18 cellular contexts compared by ENCODE assay signal in genomic region chr22:36938886-36939285, GRCh38. TPM values are rescaled to one million over a fixed set of nuclear protein-coding genes. Genes with fewer than 3 reads are reported as not detected.
DNase-seq lines count a peak whose midpoint lies in the region; ATAC-seq and TF ChIP-seq lines count a peak whose summit lies in the region.
"Had no signal": no experiment of that assay in that cellular context is flagged by ENCODE, and none has a peak within 500 bp of the region (broad histone marks: within the 10 kb centered on the region; RNA-seq: fewer than 3 reads in every experiment).

No MANE protein-coding gene starts in this region.

- no peak overlapping the region for H3K27ac ChIP-seq in breast epithelium
- H3K27ac ChIP-seq in gastrocnemius medialis: no peak overlapping the region

- POLR2A ChIA-PET in MCF 10A (lab: Yijun Ruan, JAX): no interaction called here

- H3K36me3 Mint-ChIP-seq in MCF 10A (ENCODE audit: insufficient read depth, unreplicated experiment) (no peaks in the 10 kb centered on the region), nephron progenitor cell (ENCODE audit: low read depth) (no peaks in the 10 kb centered on the region), Calu3 (ENCODE audit: insufficient read depth, unreplicated experiment) (no peaks in the 10 kb centered on the region)
- H3K36me3 Mint-ChIP-seq in activated CD8-positive, alpha-beta memory T cell treated with anti-CD3 and anti-CD28 coated beads, Interleukin-2, amount 10 ng/mL, durations not matched to agents 7 days and 5 days: no peaks in the 10 kb centered on the region
- H3K36me3 Mint-ChIP-seq in stimulated activated naive B cell treated with anti-CD40 and anti-IgM and Interleukin-4, amounts not matched to agents 10 μg/mL and 1 μg/mL and 100 μg/mL, for 72 hours: peaks cover 50 to 54% of the 10 kb centered on the region in 2 donors
- H3K36me3 Mint-ChIP-seq: CD8-positive, alpha-beta memory T cell had no signal

- no peaks in the 10 kb centered on the region for H3K9me3 Mint-ChIP-seq in MCF 10A (ENCODE audit: unreplicated experiment)
- H3K9me3 Mint-ChIP-seq in activated CD8-positive, alpha-beta memory T cell treated with anti-CD3 and anti-CD28 coated beads, Interleukin-2, amount 10 ng/mL, durations not matched to agents 7 days and 5 days (ENCODE audit: low read depth): no peaks in the 10 kb centered on the region
- H3K9me3 Mint-ChIP-seq in nephron progenitor cell: no peaks in the 10 kb centered on the region
- H3K9me3 Mint-ChIP-seq in stimulated activated naive B cell treated with anti-CD40 and anti-IgM and Interleukin-4, amounts not matched to agents 10 μg/mL and 1 μg/mL and 100 μg/mL, for 72 hours: peaks cover 2 to 5% of the 10 kb centered on the region in 2 donors
- H3K9me3 Mint-ChIP-seq in Calu3 (ENCODE audit: low read depth, unreplicated experiment): no peaks in the 10 kb centered on the region
- H3K9me3 Mint-ChIP-seq: HFFc6 had no signal

- H3K4me3 Mint-ChIP-seq in MCF 10A (ENCODE audit: unreplicated experiment) (no peak overlapping the region), nephron progenitor cell (no peak overlapping the region), Calu3 (ENCODE audit: low read depth, unreplicated experiment) (no peak overlapping the region)
- no peak overlapping the region for H3K4me3 Mint-ChIP-seq in activated CD8-positive, alpha-beta memory T cell treated with anti-CD3 and anti-CD28 coated beads, Interleukin-2, amount 10 ng/mL, durations not matched to agents 7 days and 5 days
- no peak overlapping the region for H3K4me3 Mint-ChIP-seq in stimulated activated naive B cell treated with anti-CD40 and anti-IgM and Interleukin-4, amounts not matched to agents 10 μg/mL and 1 μg/mL and 100 μg/mL, for 72 hours
- H3K4me3 Mint-ChIP-seq: CD14-positive monocyte; CD8-positive, alpha-beta memory T cell; HFFc6 had no signal

- in situ Hi-C loops in gastrocnemius medialis (cut with MboI; ENCODE audit: low sequenced_read_pairs in 4 of 4): no loop called here

- no peaks in the 10 kb centered on the region for H3K4me1 ChIP-seq in breast epithelium
- H3K4me1 ChIP-seq in gastrocnemius medialis: no peaks in the 10 kb centered on the region
- H3K4me1 ChIP-seq: Caco-2, HAP-1 had no signal

- ATAC-seq in activated CD8-positive, alpha-beta memory T cell treated with anti-CD3 and anti-CD28 coated beads, Interleukin-2, amount 10 ng/mL, durations not matched to agents 7 days and 5 days: no peak
- ATAC-seq in stimulated activated naive B cell treated with anti-CD40 and anti-IgM and Interleukin-4, amounts not matched to agents 10 μg/mL and 1 μg/mL and 100 μg/mL, for 72 hours (replicated peaks): no peak
- ATAC-seq in gastrocnemius medialis: no peak

- BruUV-seq in MCF 10A (replicated peaks; lab: Mats Ljungman, UMichigan) (no TSS peak), Calu3 (replicated peaks; lab: Mats Ljungman, UMichigan) (no TSS peak)

- no peak for TF ChIP-seq CTCF in MCF 10A (IDR thresholded peaks at IDR 0.05; ENCODE audit: unreplicated experiment)
- TF ChIP-seq CTCF in breast epithelium (IDR thresholded peaks at IDR 0.05): no peak
- TF ChIP-seq CTCF in nephron progenitor cell (IDR thresholded peaks at IDR 0.05): no peak
- no peak for TF ChIP-seq CTCF in gastrocnemius medialis (IDR thresholded peaks at IDR 0.05 in 4 of 5, conservative IDR thresholded peaks at IDR 0.05 in 1 of 5)
- no peak for TF ChIP-seq CTCF in Calu3 (IDR thresholded peaks at IDR 0.05; ENCODE audit: unreplicated experiment)

- no peaks in the 10 kb centered on the region for H3K9me3 ChIP-seq in breast epithelium
- no peaks in the 10 kb centered on the region for H3K9me3 ChIP-seq in gastrocnemius medialis
- H3K9me3 ChIP-seq: Caco-2, HAP-1 had no signal

- CTCF ChIA-PET in MCF 10A (lab: Yijun Ruan, JAX): no interaction called here
- CTCF ChIA-PET in activated CD8-positive, alpha-beta memory T cell treated with anti-CD3 and anti-CD28 coated beads, Interleukin-2, amount 10 ng/mL, durations not matched to agents 7 days and 5 days (lab: Charles Lee): no interaction called here
- CTCF ChIA-PET in Calu3 (lab: Charles Lee): interaction anchor here (0.6 kb wide), 1 partner anchor 14 kb away, joined by 3 read pairs; no protein-coding TSS in a partner anchor

- intact Hi-C loops in MCF 10A (cut with micrococcal nuclease) (no loop called here), breast epithelium (cut with DNase I; ENCODE audit: low total_unique reads) (no loop called here), gastrocnemius medialis (cut with DNase I; ENCODE audit: low total_unique reads) (no loop called here), Calu3 (cut with micrococcal nuclease; ENCODE audit: unreplicated experiment) (no loop called here)

- H3K4me1 Mint-ChIP-seq in MCF 10A (ENCODE audit: insufficient read depth, unreplicated experiment): no peaks in the 10 kb centered on the region
- peaks cover 4% of the 10 kb centered on the region for H3K4me1 Mint-ChIP-seq in activated CD8-positive, alpha-beta memory T cell treated with anti-CD3 and anti-CD28 coated beads, Interleukin-2, amount 10 ng/mL, durations not matched to agents 7 days and 5 days
- peaks cover 21% of the 10 kb centered on the region for H3K4me1 Mint-ChIP-seq in nephron progenitor cell
- H3K4me1 Mint-ChIP-seq in stimulated activated naive B cell treated with anti-CD40 and anti-IgM and Interleukin-4, amounts not matched to agents 10 μg/mL and 1 μg/mL and 100 μg/mL, for 72 hours: peaks cover 43 to 88% of the 10 kb centered on the region in 2 donors
- H3K4me1 Mint-ChIP-seq in Calu3 (ENCODE audit: low read depth, unreplicated experiment): no peaks in the 10 kb centered on the region
- H3K4me1 Mint-ChIP-seq: CD8-positive, alpha-beta memory T cell had no signal

- no peak for TF ChIP-seq POLR2A in breast epithelium (IDR thresholded peaks at IDR 0.05)
- TF ChIP-seq POLR2A in gastrocnemius medialis (IDR thresholded peaks at IDR 0.05): no peak

- no peaks in the 10 kb centered on the region for H3K27me3 ChIP-seq in breast epithelium
- peaks cover 0 to 9% (median 0%) of the 10 kb centered on the region in 3 donors for H3K27me3 ChIP-seq in gastrocnemius medialis

- peaks cover 34% of the 10 kb centered on the region for H3K27me3 Mint-ChIP-seq in MCF 10A (ENCODE audit: insufficient read depth, unreplicated experiment)
- peaks cover 10% of the 10 kb centered on the region for H3K27me3 Mint-ChIP-seq in activated CD8-positive, alpha-beta memory T cell treated with anti-CD3 and anti-CD28 coated beads, Interleukin-2, amount 10 ng/mL, durations not matched to agents 7 days and 5 days
- H3K27me3 Mint-ChIP-seq in nephron progenitor cell (ENCODE audit: low read depth, poor library complexity): peaks cover 10% of the 10 kb centered on the region
- no peaks in the 10 kb centered on the region for H3K27me3 Mint-ChIP-seq in stimulated activated naive B cell treated with anti-CD40 and anti-IgM and Interleukin-4, amounts not matched to agents 10 μg/mL and 1 μg/mL and 100 μg/mL, for 72 hours
- peaks cover 87% of the 10 kb centered on the region for H3K27me3 Mint-ChIP-seq in Calu3 (ENCODE audit: unreplicated experiment)

- DNase-seq in MCF 10A (ENCODE audit: unreplicated experiment) (no peak), breast epithelium (ENCODE audit: low spot score in 2 of 2) (no peak), nephron progenitor cell (no peak), gastrocnemius medialis (no peak), NCI-H187 (lab: John Stamatoyannopoulos, UW) (no peak), Calu3 (no peak)
- peak; percentile 18 for DNase-seq in activated CD8-positive, alpha-beta memory T cell treated with anti-CD3 and anti-CD28 coated beads, Interleukin-2, amount 10 ng/mL, durations not matched to agents 7 days and 5 days
- no peak for DNase-seq in stimulated activated naive B cell treated with anti-CD40 and anti-IgM and Interleukin-4, amounts not matched to agents 10 μg/mL and 1 μg/mL and 100 μg/mL, for 72 hours
- DNase-seq: ACHN; CD8-positive, alpha-beta memory T cell; DMS53; HFFc6 had no signal

- H3K36me3 ChIP-seq in breast epithelium (no peaks in the 10 kb centered on the region), gastrocnemius medialis (no peaks in the 10 kb centered on the region)
- H3K36me3 ChIP-seq: HAP-1 had no signal

- H3K27ac Mint-ChIP-seq in MCF 10A (ENCODE audit: low read depth, unreplicated experiment) (peak overlapping the region; percentile 21), nephron progenitor cell (peak overlapping the region; percentile 23), Calu3 (ENCODE audit: unreplicated experiment) (no peak overlapping the region)
- no peak overlapping the region for H3K27ac Mint-ChIP-seq in activated CD8-positive, alpha-beta memory T cell treated with anti-CD3 and anti-CD28 coated beads, Interleukin-2, amount 10 ng/mL, durations not matched to agents 7 days and 5 days
- H3K27ac Mint-ChIP-seq in stimulated activated naive B cell treated with anti-CD40 and anti-IgM and Interleukin-4, amounts not matched to agents 10 μg/mL and 1 μg/mL and 100 μg/mL, for 72 hours: peak overlapping the region; percentile 38
- H3K27ac Mint-ChIP-seq: CD14-positive monocyte; CD8-positive, alpha-beta memory T cell; HFFc6 had no signal

- H3K4me3 ChIP-seq in breast epithelium: no peak overlapping the region
- H3K4me3 ChIP-seq in gastrocnemius medialis: no peak overlapping the region
- H3K4me3 ChIP-seq: HAP-1 had no signal

RNA-seq across cellular contexts. Expression of gene CSF2RB, which starts 25.5 kb away (rescaled TPM):
- total RNA-seq in MCF 10A (2022) (not detected in 2 replicates), breast epithelium (1 to 10 TPM; 3.3 to 8.6 (median 3.8) TPM), gastrocnemius medialis (1 to 10 TPM; 1.2 to 2.0 (median 1.6) TPM), Calu3 (2022) (not detected in 2 replicates)
- 10 to 100 TPM in 1 of 2 experiments, 1 to 10 TPM in 1; 3.0 to 26.9 TPM for total RNA-seq in activated CD8-positive, alpha-beta memory T cell treated with anti-CD3 and anti-CD28 coated beads, Interleukin-2, amount 10 ng/mL, durations not matched to agents 7 days and 5 days
- total RNA-seq: A172, Caco-2, H1, HT1080 had no signal

Comparison
In these comparisons a context has a peak if more than half of its experiments do, and no peak if none do; other contexts are left out.
1. H3K27ac Mint-ChIP-seq: peak in MCF 10A (single experiment), nephron progenitor cell (single experiment) and stimulated activated naive B cell treated with anti-CD40 and anti-IgM and Interleukin-4, amounts not matched to agents 10 μg/mL and 1 μg/mL and 100 μg/mL, for 72 hours (single experiment); none in activated CD8-positive, alpha-beta memory T cell treated with anti-CD3 and anti-CD28 coated beads, Interleukin-2, amount 10 ng/mL, durations not matched to agents 7 days and 5 days (single experiment) and Calu3 (single experiment).